ENCODE assay signal across 23 cellular contexts in the genomic region with DNA sequence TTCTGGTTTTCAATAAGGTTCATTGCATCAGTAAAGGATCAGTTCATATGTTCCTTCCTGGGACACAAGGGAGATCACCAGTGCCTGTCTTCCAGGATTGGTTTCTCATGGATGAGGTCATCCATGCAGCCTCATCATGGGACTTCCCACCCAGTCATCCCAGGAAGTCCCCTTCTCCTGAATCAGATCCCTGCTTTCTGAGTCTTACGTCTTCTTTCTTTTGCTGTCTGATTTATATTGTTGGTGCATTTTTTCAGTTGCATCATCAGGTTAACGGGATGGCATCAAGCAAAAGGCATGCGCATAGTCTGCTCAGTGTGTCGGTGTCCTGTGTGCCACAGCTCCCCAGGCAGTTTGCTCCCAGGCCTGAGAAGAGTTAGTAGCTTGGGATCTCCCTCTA.
DNase-seq lines count a peak whose midpoint lies in the region; ATAC-seq and TF ChIP-seq lines count a peak whose summit lies in the region.
"Had no signal": no experiment of that assay in that cellular context is flagged by ENCODE, and none has a peak within 500 bp of the region (broad histone marks: within the 10 kb centered on the region; RNA-seq: fewer than 3 reads in every experiment).

No MANE protein-coding gene starts in this region.

- ATAC-seq in GM21528 (IDR thresholded peaks at IDR 0.05; ENCODE audit: low FRiP score, unreplicated experiment), result no peak
- ATAC-seq: K562; naive thymus-derived CD8-positive, alpha-beta T cell; right cardiac atrium had no signal

- no peaks in the 10 kb centered on the region for H3K27me3 ChIP-seq in fibroblast of lung (ENCODE audit: control insufficient read depth, insufficient read depth, low read length)
- H3K27me3 ChIP-seq: ascending aorta, MG63, thyroid gland had no signal

- in situ Hi-C loops in Caki2 (cut with HindIII; ENCODE audit: low pct_unique_long_range_greater_than_20kb, low sequenced_read_pairs), result no loop called here

- H4K20me1 ChIP-seq in fibroblast of lung (ENCODE audit: control insufficient read depth, extremely low read depth, insufficient read depth, low read length), result no peaks in the 10 kb centered on the region

- no peaks in the 10 kb centered on the region for H3K36me3 ChIP-seq in fibroblast of lung (ENCODE audit: control insufficient read depth, insufficient read depth, low read length)
- H3K36me3 ChIP-seq: ascending aorta, left ventricle myocardium inferior, MG63, thyroid gland had no signal

- TF ChIP-seq CTCF in fibroblast of lung (conservative IDR thresholded peaks at IDR 0.05 in 1 of 2, IDR thresholded peaks at IDR 0.05 in 1 of 2; ENCODE audit: low read depth in 1 of 2, low read length in 2 of 2), result no peak

- peak; percentile 75 for DNase-seq in Caki2 (ENCODE audit: low read depth)
- DNase-seq in RKO (ENCODE audit: low spot score), result peak; percentile 21
- DNase-seq in fibroblast of lung (ENCODE audit: low read depth in 2 of 2), result peak; percentile 13 to 85
- DNase-seq in renal cortical epithelial cell (ENCODE audit: low read depth), result peak; percentile 9
- no peak for DNase-seq in pons (ENCODE audit: low spot score)
- DNase-seq in activated CD4-positive, alpha-beta T cell treated with anti-CD3 and anti-CD28 coated beads for 48 hours, result no peak
- no peak for DNase-seq in globus pallidus (ENCODE audit: low spot score)
- DNase-seq: activated CD4-positive, alpha-beta T cell treated with anti-CD3 and anti-CD28 coated beads, Interleukin-2, amount 50 U/mL, for 1 hour; CD8-positive, alpha-beta memory T cell; dorsolateral prefrontal cortex; left ventricle myocardium inferior; MG63; naive thymus-derived CD8-positive, alpha-beta T cell; NCI-H1417 treated with DMSO at 0.1 percent for 48 hours; NCI-H2107; NCI-H446 treated with DMSO at 0.1 percent for 48 hours; OCI-M1; right cardiac atrium; Right ventricle myocardium superior; thyroid gland had no signal

- no peak overlapping the region for H3K4me2 ChIP-seq in fibroblast of lung (ENCODE audit: extremely low read depth, insufficient read depth, low read length)

- no peaks in the 10 kb centered on the region for H3K79me2 ChIP-seq in fibroblast of lung (ENCODE audit: control insufficient read depth, insufficient read depth, low read length)

- no peak overlapping the region for H3K27ac ChIP-seq in fibroblast of lung (ENCODE audit: insufficient read depth, low read length)
- H3K27ac ChIP-seq: ascending aorta, dorsolateral prefrontal cortex, left ventricle myocardium inferior, thyroid gland had no signal

- no peaks in the 10 kb centered on the region for H3K9me3 ChIP-seq in fibroblast of lung (ENCODE audit: control insufficient read depth, insufficient read depth, low read depth, low read length)
- H3K9me3 ChIP-seq: ascending aorta, thyroid gland had no signal

- no peak overlapping the region for H2AFZ ChIP-seq in fibroblast of lung (ENCODE audit: low read length)

- no peak overlapping the region for H3K4me3 ChIP-seq in fibroblast of lung (replicated peaks in 1 of 4; ENCODE audit: control extremely low read depth in 1 of 4, insufficient read depth in 1 of 4, low read depth in 3 of 4, low read length in 4 of 4)
- H3K4me3 ChIP-seq: ascending aorta, dorsolateral prefrontal cortex, K562, left ventricle myocardium inferior, MG63, thyroid gland had no signal

- no peak overlapping the region for H3K9ac ChIP-seq in fibroblast of lung (ENCODE audit: insufficient read depth, low read length)

- no peaks in the 10 kb centered on the region for H3K4me1 ChIP-seq in fibroblast of lung (ENCODE audit: control insufficient read depth, extremely low read depth, insufficient read depth, low read length)
- H3K4me1 ChIP-seq: ascending aorta, left ventricle myocardium inferior, thyroid gland had no signal

Comparison
In these comparisons a context has a peak if more than half of its experiments do, and no peak if none do; other contexts are left out.
1. DNase-seq: peak in Caki2 (single experiment), RKO (single experiment), fibroblast of lung (2 of 2) and renal cortical epithelial cell (single experiment); none in pons (single experiment), activated CD4-positive, alpha-beta T cell treated with anti-CD3 and anti-CD28 coated beads for 48 hours (single experiment) and globus pallidus (single experiment).